Comparison of ENCODE assay signal across 8 cellular contexts in genomic region chr17:14205992-14206461, GRCh38. TPM values are rescaled to one million over a fixed set of nuclear protein-coding genes. Genes with fewer than 3 reads are reported as not detected.
A peak's percentile ranks its signal among the peaks of the same experiment; 100 is the strongest.
DNase-seq lines count a peak whose midpoint lies in the region; ATAC-seq and TF ChIP-seq lines count a peak whose summit lies in the region.

No MANE protein-coding gene starts in this region.

- ATAC-seq in psoas muscle (peak; percentile 92 to 95 (median 94)), HG03135 (IDR thresholded peaks at IDR 0.05; ENCODE audit: unreplicated experiment) (no peak)

- TF ChIP-seq CTCF in breast epithelium (IDR thresholded peaks at IDR 0.05): no peak
- no peak for TF ChIP-seq CTCF in psoas muscle (IDR thresholded peaks at IDR 0.05)

- no peak for TF ChIP-seq POLR2A in breast epithelium (IDR thresholded peaks at IDR 0.05)

- DNase-seq in CD8-positive, alpha-beta memory T cell: peak in 4 of 5 donors; percentile 37 to 82 (median 65)
- DNase-seq in T-helper 2 cell treated with Interferon-gamma antibody and Interleukin-4, amounts not matched to agents 5 μg/mL and 100 μg/mL, for 36 hours (ENCODE audit: low spot score): no peak
- DNase-seq in breast epithelium (ENCODE audit: low spot score in 2 of 2) (peak; percentile 90 to 96), psoas muscle (peak; percentile 78 to 92), HuH-7 (ENCODE audit: low spot score) (no peak), D341Med (ENCODE audit: low spot score) (no peak), 8988T (no peak)

- H3K27me3 Mint-ChIP-seq in CD8-positive, alpha-beta memory T cell: no peaks in the 10 kb centered on the region
- H3K27me3 Mint-ChIP-seq in T-helper 2 cell treated with Interferon-gamma antibody and Interleukin-4, amounts not matched to agents 5 μg/mL and 100 μg/mL, for 36 hours (ENCODE audit: low read depth): no peaks in the 10 kb centered on the region

- H3K36me3 ChIP-seq in CD8-positive, alpha-beta memory T cell (ENCODE audit: insufficient read depth, low read length): peaks cover 1% of the 10 kb centered on the region
- H3K36me3 ChIP-seq in breast epithelium (no peaks in the 10 kb centered on the region), psoas muscle (ENCODE audit: insufficient read depth in 1 of 2, low read depth in 1 of 2) (peaks cover 0 to 12% of the 10 kb centered on the region in 2 donors)

- H3K27me3 ChIP-seq in CD8-positive, alpha-beta memory T cell (ENCODE audit: insufficient read depth, low read length, poor library complexity, severe bottlenecking): no peaks in the 10 kb centered on the region
- H3K27me3 ChIP-seq in breast epithelium (no peaks in the 10 kb centered on the region), psoas muscle (ENCODE audit: insufficient read depth in 3 of 3, low read length in 2 of 3) (no peaks in the 10 kb centered on the region)

- no peak overlapping the region for H3K4me3 ChIP-seq in CD8-positive, alpha-beta memory T cell (ENCODE audit: low read length)
- no peak overlapping the region for H3K4me3 ChIP-seq in breast epithelium
- no peak overlapping the region for H3K4me3 ChIP-seq in psoas muscle

- peak overlapping the region; percentile 40 to 90 (median 84) for H3K4me3 Mint-ChIP-seq in CD8-positive, alpha-beta memory T cell
- peak overlapping the region; percentile 61 for H3K4me3 Mint-ChIP-seq in T-helper 2 cell treated with Interferon-gamma antibody and Interleukin-4, amounts not matched to agents 5 μg/mL and 100 μg/mL, for 36 hours

- H3K36me3 Mint-ChIP-seq in CD8-positive, alpha-beta memory T cell: peaks cover 16 to 33% (median 18%) of the 10 kb centered on the region in 3 donors
- H3K36me3 Mint-ChIP-seq in T-helper 2 cell treated with Interferon-gamma antibody and Interleukin-4, amounts not matched to agents 5 μg/mL and 100 μg/mL, for 36 hours (ENCODE audit: low read depth): peaks cover 53% of the 10 kb centered on the region

- intact Hi-C loops in breast epithelium (cut with DNase I; ENCODE audit: low total_unique reads) (no loop called here), psoas muscle (cut with DNase I) (no loop called here)

- no peaks in the 10 kb centered on the region for H3K9me3 Mint-ChIP-seq in CD8-positive, alpha-beta memory T cell
- H3K9me3 Mint-ChIP-seq in T-helper 2 cell treated with Interferon-gamma antibody and Interleukin-4, amounts not matched to agents 5 μg/mL and 100 μg/mL, for 36 hours: no peaks in the 10 kb centered on the region

- H3K27ac ChIP-seq in CD8-positive, alpha-beta memory T cell (ENCODE audit: low read depth, low read length): no peak overlapping the region
- H3K27ac ChIP-seq in breast epithelium (peak overlapping the region in 1 of 2 donors; percentile 50), psoas muscle (peak overlapping the region; percentile 0)

- peaks cover 60 to 74% (median 74%) of the 10 kb centered on the region in 3 donors for H3K4me1 Mint-ChIP-seq in CD8-positive, alpha-beta memory T cell
- peaks cover 69% of the 10 kb centered on the region for H3K4me1 Mint-ChIP-seq in T-helper 2 cell treated with Interferon-gamma antibody and Interleukin-4, amounts not matched to agents 5 μg/mL and 100 μg/mL, for 36 hours (ENCODE audit: low read depth)

- CTCF ChIA-PET in CD8-positive, alpha-beta memory T cell (lab: Charles Lee): interaction anchor here (1.6 to 2.3 kb wide), 2 partner anchors 15 to 95 kb away, joined by 3 to 13 read pairs; partner anchors contain the start of gene HS3ST3B1

- POLR2A ChIA-PET in CD8-positive, alpha-beta memory T cell (lab: Charles Lee): no interaction called here

- peaks cover 58% of the 10 kb centered on the region for H3K4me1 ChIP-seq in CD8-positive, alpha-beta memory T cell (ENCODE audit: insufficient read depth, low read length)
- H3K4me1 ChIP-seq in breast epithelium: peaks cover 0 to 4% of the 10 kb centered on the region in 2 donors
- H3K4me1 ChIP-seq in psoas muscle: peaks cover 9% of the 10 kb centered on the region

- peak overlapping the region; percentile 86 to 99 (median 94) for H3K27ac Mint-ChIP-seq in CD8-positive, alpha-beta memory T cell
- H3K27ac Mint-ChIP-seq in T-helper 2 cell treated with Interferon-gamma antibody and Interleukin-4, amounts not matched to agents 5 μg/mL and 100 μg/mL, for 36 hours: peak overlapping the region; percentile 78

- no peaks in the 10 kb centered on the region for H3K9me3 ChIP-seq in CD8-positive, alpha-beta memory T cell (ENCODE audit: low read length)
- no peaks in the 10 kb centered on the region for H3K9me3 ChIP-seq in breast epithelium
- no peaks in the 10 kb centered on the region for H3K9me3 ChIP-seq in psoas muscle

- 53 to 76% (median 54%) methylated on average over 13 of the region's 13 CpGs for WGBS in psoas muscle, 3 donors

RNA-seq across cellular contexts. Expression of gene CDRT15, which starts 30.6 kb away (rescaled TPM):
- total RNA-seq in CD8-positive, alpha-beta memory T cell: not detected
- not detected for polyA plus RNA-seq in CD8-positive, alpha-beta memory T cell
- not detected for total RNA-seq in breast epithelium
- total RNA-seq in psoas muscle: not detected
- not detected for polyA plus RNA-seq in psoas muscle

Comparison
In these comparisons a context has a peak if more than half of its experiments do, and no peak if none do; other contexts are left out.
1. DNase-seq: peak in CD8-positive, alpha-beta memory T cell (4 of 5), breast epithelium (2 of 2) and psoas muscle (2 of 2); none in T-helper 2 cell treated with Interferon-gamma antibody and Interleukin-4, amounts not matched to agents 5 μg/mL and 100 μg/mL, for 36 hours (single experiment), HuH-7 (single experiment), D341Med (single experiment) and 8988T (single experiment).